ENCODE assay signal across 18 cellular contexts in genomic region chr6:90159452-90159851, GRCh38.
DNase-seq lines count a peak whose midpoint lies in the region; ATAC-seq and TF ChIP-seq lines count a peak whose summit lies in the region.
"Had no signal": no experiment of that assay in that cellular context is flagged by ENCODE, and none has a peak within 500 bp of the region (broad histone marks: within the 10 kb centered on the region; RNA-seq: fewer than 3 reads in every experiment).

No MANE protein-coding gene starts in this region.

- H3K9me3 ChIP-seq in endocrine pancreas (ENCODE audit: control insufficient read depth, low read length) = no peaks in the 10 kb centered on the region
- H3K9me3 ChIP-seq in gastrocnemius medialis = no peaks in the 10 kb centered on the region

- no peak overlapping the region for H3K9ac ChIP-seq in endocrine pancreas (ENCODE audit: control insufficient read depth, insufficient read depth, low read length)

- H3K4me1 Mint-ChIP-seq in activated CD4-positive, alpha-beta T cell treated with anti-CD3 and anti-CD28 coated beads for 36 hours = peaks cover 85% of the 10 kb centered on the region
- H3K4me1 Mint-ChIP-seq in activated B cell treated with CpG ODN at 0.5 μM for 24 hours (peaks cover 82% of the 10 kb centered on the region), neural crest cell (peaks cover 47% of the 10 kb centered on the region)

- no peak overlapping the region for H3K4me3 Mint-ChIP-seq in activated CD4-positive, alpha-beta T cell treated with anti-CD3 and anti-CD28 coated beads for 36 hours
- H3K4me3 Mint-ChIP-seq in activated B cell treated with CpG ODN at 0.5 μM for 24 hours = no peak overlapping the region
- H3K4me3 Mint-ChIP-seq in neural crest cell = no peak overlapping the region

- H3K9me3 Mint-ChIP-seq in activated CD4-positive, alpha-beta T cell treated with anti-CD3 and anti-CD28 coated beads for 36 hours (ENCODE audit: low read depth) = no peaks in the 10 kb centered on the region
- H3K9me3 Mint-ChIP-seq in activated B cell treated with CpG ODN at 0.5 μM for 24 hours (no peaks in the 10 kb centered on the region), neural crest cell (no peaks in the 10 kb centered on the region)

- no peaks in the 10 kb centered on the region for H3K27me3 Mint-ChIP-seq in activated CD4-positive, alpha-beta T cell treated with anti-CD3 and anti-CD28 coated beads for 36 hours
- H3K27me3 Mint-ChIP-seq in activated B cell treated with CpG ODN at 0.5 μM for 24 hours (no peaks in the 10 kb centered on the region), neural crest cell (ENCODE audit: low read depth) (no peaks in the 10 kb centered on the region)

- CTCF ChIA-PET in activated CD4-positive, alpha-beta T cell treated with anti-CD3 and anti-CD28 coated beads for 36 hours (lab: Charles Lee) = interaction anchor here (0.9 to 1.7 kb wide), 5 partner anchors 14 to 31 kb away, joined by 3 to 5 read pairs (median 4); no protein-coding TSS in a partner anchor
- CTCF ChIA-PET in activated B cell treated with CpG ODN at 0.5 μM for 24 hours (lab: Charles Lee) = no interaction called here

- intact Hi-C loops in activated CD4-positive, alpha-beta T cell treated with anti-CD3 and anti-CD28 coated beads for 36 hours (cut with DNase I, micrococcal nuclease) = no loop called here
- intact Hi-C loops in activated B cell treated with CpG ODN at 0.5 μM for 24 hours (cut with micrococcal nuclease) (loop anchor here (1.0 kb wide), 1 partner anchor 37 kb away; no protein-coding TSS in a partner anchor), gastrocnemius medialis (cut with DNase I; ENCODE audit: low total_unique reads) (no loop called here)

- H3K27ac ChIP-seq in gastrocnemius medialis = no peak overlapping the region

- H3K27me3 ChIP-seq in endocrine pancreas (ENCODE audit: control insufficient read depth, insufficient read depth, low read length) (no peaks in the 10 kb centered on the region), gastrocnemius medialis (no peaks in the 10 kb centered on the region)

- no peak for TF ChIP-seq POLR2A in gastrocnemius medialis (IDR thresholded peaks at IDR 0.05)

- no peak for ATAC-seq in activated CD4-positive, alpha-beta T cell treated with anti-CD3 and anti-CD28 coated beads for 36 hours
- ATAC-seq in activated B cell treated with CpG ODN at 0.5 μM for 24 hours (ENCODE audit: low read depth) = no peak
- no peak for ATAC-seq in gastrocnemius medialis
- no peak for ATAC-seq in HG02571 (IDR thresholded peaks at IDR 0.05; ENCODE audit: unreplicated experiment)
- ATAC-seq: PC-3 had no signal

- DNase-seq in activated CD4-positive, alpha-beta T cell treated with anti-CD3 and anti-CD28 coated beads for 36 hours = no peak
- no peak for DNase-seq in activated CD4-positive, alpha-beta T cell treated with anti-CD3 and anti-CD28 coated beads for 1 hour
- DNase-seq in activated B cell treated with CpG ODN at 0.5 μM for 24 hours = no peak
- DNase-seq in neural crest cell (ENCODE audit: low read depth, low spot score) = no peak
- no peak for DNase-seq in gastrocnemius medialis
- no peak for DNase-seq in CD1c-positive myeloid dendritic cell (ENCODE audit: extremely low spot score)
- DNase-seq: activated naive CD4-positive, alpha-beta T cell; Calu3; cerebellar nuclear complex; KBM-7; kidney; PC-3; SHP77 treated with DMSO at 0.1 percent for 48 hours; stimulated activated CD4-positive, alpha-beta T cell treated with anti-CD3 and anti-CD28 coated beads, Interleukin-4, amount 100 ng/mL, for 4 hours had no signal

- in situ Hi-C loops in gastrocnemius medialis (cut with MboI; ENCODE audit: low sequenced_read_pairs in 4 of 4) = no loop called here

- POLR2A ChIA-PET in activated CD4-positive, alpha-beta T cell treated with anti-CD3 and anti-CD28 coated beads for 36 hours (lab: Charles Lee) = interaction anchor here (0.6 to 1.1 kb wide), 2 partner anchors 17 to 314 kb away, joined by 3 read pairs; no protein-coding TSS in a partner anchor
- POLR2A ChIA-PET in activated B cell treated with CpG ODN at 0.5 μM for 24 hours (lab: Charles Lee) = interaction anchor here (0.9 to 1.5 kb wide), 4 partner anchors 10 to 58 kb away, joined by 3 to 4 read pairs (median 4); no protein-coding TSS in a partner anchor

- peaks cover 15% of the 10 kb centered on the region for H3K4me1 ChIP-seq in endocrine pancreas (ENCODE audit: control insufficient read depth, insufficient read depth, low read length)
- H3K4me1 ChIP-seq in gastrocnemius medialis = peaks cover 12 to 23% of the 10 kb centered on the region in 2 donors

- TF ChIP-seq CTCF in activated B cell treated with CpG ODN at 0.5 μM for 24 hours (IDR thresholded peaks at IDR 0.05) = no peak
- no peak for TF ChIP-seq CTCF in neural crest cell (conservative IDR thresholded peaks at IDR 0.05)
- no peak for TF ChIP-seq CTCF in gastrocnemius medialis (IDR thresholded peaks at IDR 0.05 in 4 of 5, conservative IDR thresholded peaks at IDR 0.05 in 1 of 5)

- H3K36me3 Mint-ChIP-seq in activated CD4-positive, alpha-beta T cell treated with anti-CD3 and anti-CD28 coated beads for 36 hours (ENCODE audit: low read depth) = peaks cover 25% of the 10 kb centered on the region
- H3K36me3 Mint-ChIP-seq in activated B cell treated with CpG ODN at 0.5 μM for 24 hours (ENCODE audit: low read depth) (peaks cover 32% of the 10 kb centered on the region), neural crest cell (ENCODE audit: low read depth) (no peaks in the 10 kb centered on the region)

- H3K36me3 ChIP-seq in endocrine pancreas (ENCODE audit: control insufficient read depth, insufficient read depth, low read length) (no peaks in the 10 kb centered on the region), gastrocnemius medialis (no peaks in the 10 kb centered on the region)

- H3K4me3 ChIP-seq in endocrine pancreas (ENCODE audit: control insufficient read depth, insufficient read depth, low read length) (peak overlapping the region; percentile 48), gastrocnemius medialis (no peak overlapping the region)
- H3K4me3 ChIP-seq: lung, smooth muscle cell had no signal

- peak overlapping the region; percentile 42 for H3K27ac Mint-ChIP-seq in activated CD4-positive, alpha-beta T cell treated with anti-CD3 and anti-CD28 coated beads for 36 hours
- peak overlapping the region; percentile 64 for H3K27ac Mint-ChIP-seq in activated B cell treated with CpG ODN at 0.5 μM for 24 hours
- H3K27ac Mint-ChIP-seq in neural crest cell (ENCODE audit: unreplicated experiment) = peak overlapping the region; percentile 35
